In genomic region chr13:78410847-78411246, GRCh38 we compare ENCODE assay signal across 23 cellular contexts.
DNase-seq lines count a peak whose midpoint lies in the region; ATAC-seq and TF ChIP-seq lines count a peak whose summit lies in the region.
"Had no signal": no experiment of that assay in that cellular context is flagged by ENCODE, and none has a peak within 500 bp of the region (broad histone marks: within the 10 kb centered on the region; RNA-seq: fewer than 3 reads in every experiment).

No MANE protein-coding gene starts in this region.

- H3K4me3 ChIP-seq in HEK293 (ENCODE audit: low read depth, low read length) (no peak overlapping the region), SJCRH30 (no peak overlapping the region)
- H3K4me3 ChIP-seq: BLaER1, GM12878 had no signal

- H3K4me3 Mint-ChIP-seq in activated naive CD8-positive, alpha-beta T cell treated with anti-CD3 and anti-CD28 coated beads, Interleukin-2, amount 50 U/mL, for 24 hours, result no peak overlapping the region
- no peak overlapping the region for H3K4me3 Mint-ChIP-seq in stimulated activated naive B cell treated with anti-CD40 and anti-IgM and Interleukin-4, amounts not matched to agents 10 μg/mL and 1 μg/mL and 100 μg/mL, for 72 hours
- H3K4me3 Mint-ChIP-seq: CD14-positive monocyte; CD4-positive, alpha-beta memory T cell; CD4-positive, CD25-positive, alpha-beta regulatory T cell; CD8-positive, alpha-beta memory T cell had no signal

- peaks cover 4% of the 10 kb centered on the region for H3K27me3 Mint-ChIP-seq in activated naive CD8-positive, alpha-beta T cell treated with anti-CD3 and anti-CD28 coated beads, Interleukin-2, amount 50 U/mL, for 24 hours
- H3K27me3 Mint-ChIP-seq in stimulated activated naive B cell treated with anti-CD40 and anti-IgM and Interleukin-4, amounts not matched to agents 10 μg/mL and 1 μg/mL and 100 μg/mL, for 72 hours, result no peaks in the 10 kb centered on the region
- H3K27me3 Mint-ChIP-seq: CD4-positive, alpha-beta memory T cell; CD4-positive, CD25-positive, alpha-beta regulatory T cell; CD8-positive, alpha-beta memory T cell had no signal

- no peaks in the 10 kb centered on the region for H3K4me1 ChIP-seq in HEK293 (ENCODE audit: control insufficient read depth, insufficient read depth, low read length)
- H3K4me1 ChIP-seq in SJCRH30, result peaks cover 22% of the 10 kb centered on the region
- H3K4me1 ChIP-seq: BE2C, BLaER1 had no signal

- H3K4me1 Mint-ChIP-seq in activated naive CD8-positive, alpha-beta T cell treated with anti-CD3 and anti-CD28 coated beads, Interleukin-2, amount 50 U/mL, for 24 hours, result no peaks in the 10 kb centered on the region
- H3K4me1 Mint-ChIP-seq in stimulated activated naive B cell treated with anti-CD40 and anti-IgM and Interleukin-4, amounts not matched to agents 10 μg/mL and 1 μg/mL and 100 μg/mL, for 72 hours, result peaks cover 0 to 5% of the 10 kb centered on the region in 2 donors
- H3K4me1 Mint-ChIP-seq: CD14-positive monocyte; CD4-positive, alpha-beta memory T cell; CD4-positive, CD25-positive, alpha-beta regulatory T cell; CD8-positive, alpha-beta memory T cell had no signal

- H3K36me3 Mint-ChIP-seq in activated naive CD8-positive, alpha-beta T cell treated with anti-CD3 and anti-CD28 coated beads, Interleukin-2, amount 50 U/mL, for 24 hours (ENCODE audit: low read depth), result no peaks in the 10 kb centered on the region
- H3K36me3 Mint-ChIP-seq in stimulated activated naive B cell treated with anti-CD40 and anti-IgM and Interleukin-4, amounts not matched to agents 10 μg/mL and 1 μg/mL and 100 μg/mL, for 72 hours, result no peaks in the 10 kb centered on the region
- H3K36me3 Mint-ChIP-seq: CD14-positive monocyte; CD4-positive, alpha-beta memory T cell; CD4-positive, CD25-positive, alpha-beta regulatory T cell; CD8-positive, alpha-beta memory T cell had no signal

- H3K27ac ChIP-seq in HEK293 (ENCODE audit: extremely low read depth, low read depth, low read length) (no peak overlapping the region), SJCRH30 (peak overlapping the region; percentile 60)
- H3K27ac ChIP-seq: BLaER1 had no signal

- CTCF ChIA-PET in HEK293 (lab: Yijun Ruan, JAX), result no interaction called here

- POLR2A ChIA-PET in HEK293 (lab: Yijun Ruan, JAX), result no interaction called here

- H3K27me3 ChIP-seq in SJCRH30, result no peaks in the 10 kb centered on the region
- H3K27me3 ChIP-seq: BE2C, BLaER1 had no signal

- DNase-seq in SJCRH30, result peak; percentile 37 to 71
- no peak for DNase-seq in activated naive CD8-positive, alpha-beta T cell treated with anti-CD3 and anti-CD28 coated beads, Interleukin-2, amount 50 U/mL, for 24 hours
- DNase-seq in stimulated activated naive B cell treated with anti-CD40 and anti-IgM and Interleukin-4, amounts not matched to agents 10 μg/mL and 1 μg/mL and 100 μg/mL, for 72 hours, result no peak
- DNase-seq: 8988T; ACHN; BE2C; C1 segment of cervical spinal cord; CD4-positive, alpha-beta memory T cell; CD4-positive, CD25-positive, alpha-beta regulatory T cell; CD8-positive, alpha-beta memory T cell; COR-L47; DMS 273 treated with DMSO at 0.1 percent for 48 hours; DMS153; DMS53; DMS79; DND-41; EL; GDM1 had no signal

- H3K27ac Mint-ChIP-seq in activated naive CD8-positive, alpha-beta T cell treated with anti-CD3 and anti-CD28 coated beads, Interleukin-2, amount 50 U/mL, for 24 hours, result no peak overlapping the region
- H3K27ac Mint-ChIP-seq in stimulated activated naive B cell treated with anti-CD40 and anti-IgM and Interleukin-4, amounts not matched to agents 10 μg/mL and 1 μg/mL and 100 μg/mL, for 72 hours, result no peak overlapping the region
- H3K27ac Mint-ChIP-seq: CD14-positive monocyte; CD4-positive, alpha-beta memory T cell; CD4-positive, CD25-positive, alpha-beta regulatory T cell; CD8-positive, alpha-beta memory T cell had no signal

- H3K36me3 ChIP-seq in HEK293 (ENCODE audit: control insufficient read depth in 2 of 2, insufficient read depth in 1 of 2, low read length in 2 of 2) (no peaks in the 10 kb centered on the region), SJCRH30 (no peaks in the 10 kb centered on the region)
- H3K36me3 ChIP-seq: BE2C, BLaER1 had no signal

- no peak for TF ChIP-seq CTCF in HEK293 (tag by site-specific recombination; IDR thresholded peaks at IDR 0.05)

- H3K9me3 Mint-ChIP-seq in activated naive CD8-positive, alpha-beta T cell treated with anti-CD3 and anti-CD28 coated beads, Interleukin-2, amount 50 U/mL, for 24 hours, result no peaks in the 10 kb centered on the region
- peaks cover 0 to 2% of the 10 kb centered on the region in 2 donors for H3K9me3 Mint-ChIP-seq in stimulated activated naive B cell treated with anti-CD40 and anti-IgM and Interleukin-4, amounts not matched to agents 10 μg/mL and 1 μg/mL and 100 μg/mL, for 72 hours

- ATAC-seq in activated naive CD8-positive, alpha-beta T cell treated with anti-CD3 and anti-CD28 coated beads, Interleukin-2, amount 50 U/mL, for 24 hours, result no peak
- no peak for ATAC-seq in stimulated activated naive B cell treated with anti-CD40 and anti-IgM and Interleukin-4, amounts not matched to agents 10 μg/mL and 1 μg/mL and 100 μg/mL, for 72 hours (replicated peaks)
- ATAC-seq in HG02588 (IDR thresholded peaks at IDR 0.05; ENCODE audit: unreplicated experiment), result no peak
- ATAC-seq: GM12878 had no signal

- H3K9me3 ChIP-seq in HEK293 (ENCODE audit: control insufficient read depth, insufficient read depth, low read depth, low read length) (no peaks in the 10 kb centered on the region), SJCRH30 (replicated peaks) (no peaks in the 10 kb centered on the region)
- H3K9me3 ChIP-seq: BE2C, BLaER1 had no signal

TF ChIP-seq in HEK293, 187 proteins besides CTCF, POLR2A, EP300 and RAD21:
- TF ChIP-seq TRIM28 (IDR thresholded peaks at IDR 0.05; ENCODE audit: borderline replicate concordance, low read length), result peak; percentile 50; the same call in 1 of the 2 replicates
- TF ChIP-seq ZNF2 (tag by site-specific recombination; IDR thresholded peaks at IDR 0.05), result no peak

Comparison
In these comparisons a context has a peak if more than half of its experiments do, and no peak if none do; other contexts are left out.
1. DNase-seq: peak in SJCRH30 (2 of 2); none in activated naive CD8-positive, alpha-beta T cell treated with anti-CD3 and anti-CD28 coated beads, Interleukin-2, amount 50 U/mL, for 24 hours (single experiment) and stimulated activated naive B cell treated with anti-CD40 and anti-IgM and Interleukin-4, amounts not matched to agents 10 μg/mL and 1 μg/mL and 100 μg/mL, for 72 hours (single experiment).